Comparison of ENCODE assay signal across 11 cellular contexts in the genomic region with DNA sequence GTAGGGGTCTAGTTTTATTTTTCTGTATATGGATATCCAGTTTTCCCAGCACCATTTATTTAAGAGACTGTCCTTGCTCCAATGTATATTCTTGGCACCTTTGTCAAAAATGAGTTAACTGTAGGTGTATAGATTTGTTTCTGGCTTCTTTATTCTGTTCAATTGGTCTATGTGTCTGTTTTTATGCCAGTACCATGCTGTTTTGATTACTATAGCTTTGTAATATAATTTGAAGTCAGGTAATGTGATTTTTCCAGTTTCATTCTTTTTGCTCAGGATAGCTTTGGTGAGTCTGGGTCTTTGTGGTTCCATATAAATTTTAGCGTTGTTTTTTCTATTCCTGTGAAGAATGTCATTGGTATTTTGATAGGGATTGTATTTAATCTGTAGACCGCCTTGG. TPM values are rescaled to one million over a fixed set of nuclear protein-coding genes. Genes with fewer than 3 reads are reported as not detected.
"Had no signal": no experiment of that assay in that cellular context is flagged by ENCODE, and none has a peak within 500 bp of the region (broad histone marks: within the 10 kb centered on the region; RNA-seq: fewer than 3 reads in every experiment).

No MANE protein-coding gene starts in this region.

RNA-seq across cellular contexts. Expression of a gene that starts 28.7 kb away (rescaled TPM):
- total RNA-seq: stomach, subcutaneous adipose tissue, thoracic aorta, thyroid gland, transverse colon, upper lobe of left lung, upper lobe of right lung, ureter, urinary bladder, uterus, vagina had no signal
- polyA plus RNA-seq: stomach, urinary bladder had no signal
